In the genomic region with DNA sequence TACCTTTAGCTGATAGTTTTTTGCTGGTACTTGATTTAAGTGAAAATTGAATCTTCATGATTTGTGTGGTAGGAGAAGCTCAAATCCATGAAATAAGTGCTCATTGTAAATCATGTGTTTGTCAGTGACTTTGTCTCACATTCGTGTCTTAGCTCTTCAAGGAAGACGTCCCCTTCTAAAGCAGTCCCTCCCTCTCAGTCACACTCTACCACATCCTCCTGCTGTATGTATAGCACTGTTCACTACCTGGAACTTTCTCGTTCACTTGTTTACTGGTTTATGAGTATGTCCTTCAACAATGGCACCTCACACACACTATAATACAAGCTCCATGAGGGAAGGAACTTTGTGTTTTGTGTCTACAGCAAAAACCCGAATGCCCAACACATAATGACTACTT, we compare ENCODE assay signal across 19 cellular contexts. TPM values are rescaled to one million over a fixed set of nuclear protein-coding genes. Genes with fewer than 3 reads are reported as not detected.
A peak's percentile ranks its signal among the peaks of the same experiment; 100 is the strongest.
DNase-seq lines count a peak whose midpoint lies in the region; ATAC-seq lines count a peak whose summit lies in the region.
"Had no signal": no experiment of that assay in that cellular context is flagged by ENCODE, and none has a peak within 500 bp of the region (broad histone marks: within the 10 kb centered on the region; RNA-seq: fewer than 3 reads in every experiment).

No MANE protein-coding gene starts in this region.

- no peak for DNase-seq in activated naive CD4-positive, alpha-beta T cell (lab: John Stamatoyannopoulos, UW)
- no peak for DNase-seq in T-helper 17 cell
- no peak for DNase-seq in central memory CD8-positive, alpha-beta T cell (ENCODE audit: low spot score in 2 of 2)
- no peak for DNase-seq in NCI-H2227 (lab: John Stamatoyannopoulos, UW; ENCODE audit: unreplicated experiment)
- no peak for DNase-seq in NCI-H128 (lab: John Stamatoyannopoulos, UW; ENCODE audit: unreplicated experiment)
- DNase-seq: adrenal gland, dermis blood vessel endothelial cell, heart left ventricle, KBM-7, midbrain, NCI-H187, NCI-H2227 treated with DMSO at 0.1 percent for 48 hours, psoas muscle had no signal

- no peaks in the 10 kb centered on the region for H3K9me3 ChIP-seq in T-helper 17 cell (ENCODE audit: control insufficient read depth, low read length, poor library complexity, severe bottlenecking)
- H3K9me3 ChIP-seq: adrenal gland, heart left ventricle, psoas muscle, tibial nerve had no signal

- H3K4me1 Mint-ChIP-seq in activated naive CD4-positive, alpha-beta T cell treated with anti-CD3 and anti-CD28 coated beads, Interleukin-2, amount 50 U/mL, for 24 hours: peaks cover 51% of the 10 kb centered on the region
- H3K4me1 Mint-ChIP-seq in T-helper 17 cell: peaks cover 31% of the 10 kb centered on the region
- H3K4me1 Mint-ChIP-seq in central memory CD8-positive, alpha-beta T cell: peaks cover 32% of the 10 kb centered on the region

- 58% methylated on average over 4 of the region's 4 CpGs for WGBS in urinary bladder

- H3K9me3 Mint-ChIP-seq in activated naive CD4-positive, alpha-beta T cell treated with anti-CD3 and anti-CD28 coated beads, Interleukin-2, amount 50 U/mL, for 24 hours: no peaks in the 10 kb centered on the region
- H3K9me3 Mint-ChIP-seq in central memory CD8-positive, alpha-beta T cell: no peaks in the 10 kb centered on the region

- peak overlapping the region; percentile 51 for H3K4me3 Mint-ChIP-seq in activated naive CD4-positive, alpha-beta T cell treated with anti-CD3 and anti-CD28 coated beads, Interleukin-2, amount 50 U/mL, for 24 hours
- H3K4me3 Mint-ChIP-seq in T-helper 17 cell: peak overlapping the region; percentile 68
- H3K4me3 Mint-ChIP-seq in central memory CD8-positive, alpha-beta T cell: no peak overlapping the region
- H3K4me3 Mint-ChIP-seq: neural progenitor cell had no signal

- no peaks in the 10 kb centered on the region for H3K36me3 ChIP-seq in urinary bladder (ENCODE audit: insufficient read depth)
- H3K36me3 ChIP-seq: adrenal gland, heart left ventricle, neural progenitor cell, tibial nerve had no signal

- H3K4me1 ChIP-seq in urinary bladder (ENCODE audit: insufficient read depth): no peaks in the 10 kb centered on the region
- H3K4me1 ChIP-seq: neural progenitor cell had no signal

- ATAC-seq in T-helper 17 cell: peak; percentile 51
- peak; percentile 57 for ATAC-seq in central memory CD8-positive, alpha-beta T cell (replicated peaks; ENCODE audit: extremely low read depth, poor library complexity, severe bottlenecking)
- ATAC-seq in GM18907 (IDR thresholded peaks at IDR 0.05; ENCODE audit: unreplicated experiment): no peak
- ATAC-seq: heart left ventricle, left lobe of liver, psoas muscle had no signal

- H3K27ac ChIP-seq in urinary bladder (ENCODE audit: low read depth): peak overlapping the region; percentile 19
- H3K27ac ChIP-seq: adrenal gland, heart left ventricle, neural progenitor cell, psoas muscle, tibial nerve had no signal

- H3K27ac Mint-ChIP-seq in activated naive CD4-positive, alpha-beta T cell treated with anti-CD3 and anti-CD28 coated beads, Interleukin-2, amount 50 U/mL, for 24 hours: peak overlapping the region; percentile 91
- H3K27ac Mint-ChIP-seq in T-helper 17 cell: peak overlapping the region; percentile 89
- peak overlapping the region; percentile 56 for H3K27ac Mint-ChIP-seq in central memory CD8-positive, alpha-beta T cell (ENCODE audit: low read depth)
- H3K27ac Mint-ChIP-seq: neural progenitor cell had no signal

- H3K36me3 Mint-ChIP-seq in activated naive CD4-positive, alpha-beta T cell treated with anti-CD3 and anti-CD28 coated beads, Interleukin-2, amount 50 U/mL, for 24 hours: peaks cover 3% of the 10 kb centered on the region
- peaks cover 4% of the 10 kb centered on the region for H3K36me3 Mint-ChIP-seq in T-helper 17 cell (ENCODE audit: low read depth)
- H3K36me3 Mint-ChIP-seq in central memory CD8-positive, alpha-beta T cell (ENCODE audit: insufficient read depth): peaks cover 6% of the 10 kb centered on the region
- H3K36me3 Mint-ChIP-seq: neural progenitor cell had no signal

- no peak overlapping the region for H3K4me3 ChIP-seq in urinary bladder (ENCODE audit: low read depth, low read length)
- H3K4me3 ChIP-seq: adrenal gland, heart left ventricle, neural progenitor cell, psoas muscle, tibial nerve had no signal

- H3K27me3 Mint-ChIP-seq in activated naive CD4-positive, alpha-beta T cell treated with anti-CD3 and anti-CD28 coated beads, Interleukin-2, amount 50 U/mL, for 24 hours: no peaks in the 10 kb centered on the region
- no peaks in the 10 kb centered on the region for H3K27me3 Mint-ChIP-seq in T-helper 17 cell
- H3K27me3 Mint-ChIP-seq in central memory CD8-positive, alpha-beta T cell: no peaks in the 10 kb centered on the region

RNA-seq across cellular contexts. Expression of a gene that starts 3.4 kb away (rescaled TPM):
- total RNA-seq in T-helper 17 cell: 10 to 100 TPM; 28.7 to 35.6 TPM
- 22.4 TPM for total RNA-seq in urinary bladder
- 2.8 TPM for polyA plus RNA-seq in urinary bladder
